ENCODE assay signal across 9 cellular contexts in genomic region chr14:91374897-91375747, GRCh38. TPM values are rescaled to one million over a fixed set of nuclear protein-coding genes. Genes with fewer than 3 reads are reported as not detected.
DNase-seq lines count a peak whose midpoint lies in the region; ATAC-seq and TF ChIP-seq lines count a peak whose summit lies in the region.
"Had no signal": no experiment of that assay in that cellular context is flagged by ENCODE, and none has a peak within 500 bp of the region (broad histone marks: within the 10 kb centered on the region; RNA-seq: fewer than 3 reads in every experiment).

No MANE protein-coding gene starts in this region.

- H3K36me3 ChIP-seq in mucosa of rectum (ENCODE audit: control insufficient read depth in 2 of 2, insufficient read depth in 2 of 2, low read length in 2 of 2) (no peaks in the 10 kb centered on the region), right atrium auricular region (no peaks in the 10 kb centered on the region)
- H3K36me3 ChIP-seq: gastroesophageal sphincter had no signal

- H3K4me3 ChIP-seq in mucosa of rectum (ENCODE audit: low read length in 2 of 2) (no peak overlapping the region), right atrium auricular region (no peak overlapping the region)
- H3K4me3 ChIP-seq: gastroesophageal sphincter had no signal

- H3K9ac ChIP-seq in mucosa of rectum (ENCODE audit: low read depth in 1 of 2, low read length in 2 of 2) = no peak overlapping the region

- DNase-seq in DMS 273 treated with DMSO at 0.1 percent for 48 hours (lab: John Stamatoyannopoulos, UW) = peak; percentile 93
- DNase-seq in NCI-H146 treated with DMSO at 0.1 percent for 48 hours (lab: John Stamatoyannopoulos, UW; ENCODE audit: unreplicated experiment) = peak; percentile 66
- peak in 3 of 5 experiments; percentile 36 to 71 (median 69) for DNase-seq in T-helper 2 cell
- no peak for DNase-seq in omental fat pad (ENCODE audit: low spot score)
- DNase-seq in right atrium auricular region (ENCODE audit: low spot score) = no peak
- no peak for DNase-seq in SW 1271 (lab: John Stamatoyannopoulos, UW)

- H3K27me3 ChIP-seq in mucosa of rectum (ENCODE audit: control insufficient read depth in 2 of 2, insufficient read depth in 2 of 2, low read length in 2 of 2) (no peaks in the 10 kb centered on the region), right atrium auricular region (no peaks in the 10 kb centered on the region)

- ATAC-seq in omental fat pad (ENCODE audit: low FRiP score) (no peak), HG02759 (IDR thresholded peaks at IDR 0.05; ENCODE audit: unreplicated experiment) (no peak)
- ATAC-seq: gastroesophageal sphincter had no signal

- TF ChIP-seq CTCF in omental fat pad (IDR thresholded peaks at IDR 0.05) (no peak), right atrium auricular region (IDR thresholded peaks at IDR 0.05) (no peak)

- no peaks in the 10 kb centered on the region for H3K9me3 ChIP-seq in mucosa of rectum (ENCODE audit: control insufficient read depth in 2 of 2, low read length in 2 of 2)
- H3K9me3 ChIP-seq in right atrium auricular region = no peaks in the 10 kb centered on the region
- H3K9me3 ChIP-seq: gastroesophageal sphincter had no signal

- H3K4me1 ChIP-seq in mucosa of rectum (ENCODE audit: control insufficient read depth in 2 of 2, insufficient read depth in 2 of 2, low read length in 2 of 2) (peaks cover 63 to 66% of the 10 kb centered on the region in 2 donors), right atrium auricular region (peaks cover 0 to 68% of the 10 kb centered on the region in 2 donors)

- peak overlapping the region; percentile 9 to 84 for H3K27ac ChIP-seq in mucosa of rectum (ENCODE audit: low read depth in 2 of 2, low read length in 2 of 2)
- no peak overlapping the region for H3K27ac ChIP-seq in right atrium auricular region
- H3K27ac ChIP-seq: gastroesophageal sphincter had no signal

RNA-seq across cellular contexts. Expression of gene CCDC88C, which starts 42.5 kb away (rescaled TPM):
- total RNA-seq in omental fat pad (10 to 100 TPM in 1 of 4 donors, 1 to 10 TPM in 3; 4.5 to 36.6 (median 9.4) TPM), right atrium auricular region (1 to 10 TPM; 4.0 to 4.4 TPM)

Comparison
In these comparisons a context has a peak if more than half of its experiments do, and no peak if none do; other contexts are left out.
1. DNase-seq: peak in DMS 273 treated with DMSO at 0.1 percent for 48 hours (single experiment), NCI-H146 treated with DMSO at 0.1 percent for 48 hours (single experiment) and T-helper 2 cell (3 of 5); none in omental fat pad (single experiment), right atrium auricular region (single experiment) and SW 1271 (0 of 2).
2. H3K27ac ChIP-seq: peak in mucosa of rectum (2 of 2); none in right atrium auricular region (0 of 2).